ENCODE assay signal across 1 cellular context in the genomic region with DNA sequence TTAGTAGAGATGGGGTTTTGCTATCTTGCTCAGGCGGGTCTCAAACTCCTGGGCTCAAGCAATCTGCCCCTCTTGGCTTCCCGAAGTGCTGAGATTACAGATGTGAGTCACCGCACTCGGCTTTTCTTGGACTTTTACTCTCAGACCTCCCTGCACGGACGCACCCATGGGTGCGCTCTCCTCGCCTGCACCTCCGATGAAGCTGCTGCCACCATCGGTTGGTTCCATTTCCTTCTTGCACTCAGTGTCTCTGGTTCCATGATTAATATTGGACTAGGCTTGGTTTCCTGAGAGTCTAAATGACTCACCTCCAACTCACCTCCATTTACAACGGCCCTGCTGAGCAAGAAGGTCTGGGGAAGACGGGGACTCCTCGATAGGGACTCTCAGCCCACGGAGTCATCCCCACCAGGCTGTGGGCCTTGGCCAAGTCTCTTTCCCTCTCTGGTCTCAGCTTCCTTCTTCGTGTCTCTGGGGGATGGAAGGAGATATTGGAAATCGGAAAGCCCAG.
TF ChIP-seq lines count a peak whose summit lies in the region.

No MANE protein-coding gene starts in this region.

TF ChIP-seq in GM12878, 131 proteins besides CTCF, POLR2A, EP300 and RAD21 (continued from another document):
- TF ChIP-seq, protein P1, sequence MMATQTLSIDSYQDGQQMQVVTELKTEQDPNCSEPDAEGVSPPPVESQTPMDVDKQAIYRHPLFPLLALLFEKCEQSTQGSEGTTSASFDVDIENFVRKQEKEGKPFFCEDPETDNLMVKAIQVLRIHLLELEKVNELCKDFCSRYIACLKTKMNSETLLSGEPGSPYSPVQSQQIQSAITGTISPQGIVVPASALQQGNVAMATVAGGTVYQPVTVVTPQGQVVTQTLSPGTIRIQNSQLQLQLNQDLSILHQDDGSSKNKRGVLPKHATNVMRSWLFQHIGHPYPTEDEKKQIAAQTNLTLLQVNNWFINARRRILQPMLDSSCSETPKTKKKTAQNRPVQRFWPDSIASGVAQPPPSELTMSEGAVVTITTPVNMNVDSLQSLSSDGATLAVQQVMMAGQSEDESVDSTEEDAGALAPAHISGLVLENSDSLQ (IDR thresholded peaks at IDR 0.05) = no peak
- TF ChIP-seq E2F8 (IDR thresholded peaks at IDR 0.05; ENCODE audit: low read depth, partially characterized antibody) = no peak
- 0 out of 2 replicates have a peak, but pooled peaks have one; percentile 22 for TF ChIP-seq NBN (IDR thresholded peaks at IDR 0.05)
- TF ChIP-seq RBBP5 (conservative IDR thresholded peaks at IDR 0.05) = no peak
- no peak for TF ChIP-seq CREB1 (IDR thresholded peaks at IDR 0.05; ENCODE audit: low read depth)
- TF ChIP-seq TCF12 (IDR thresholded peaks at IDR 0.05; ENCODE audit: low read depth, low read length) = 0 out of 2 replicates have a peak, but pooled peaks have one; percentile 7
- no peak for TF ChIP-seq STAT3 (IDR thresholded peaks at IDR 0.05; ENCODE audit: low read depth, low read length)
- no peak for TF ChIP-seq GATAD2B (conservative IDR thresholded peaks at IDR 0.05; ENCODE audit: low read depth)
- TF ChIP-seq, protein P2, sequence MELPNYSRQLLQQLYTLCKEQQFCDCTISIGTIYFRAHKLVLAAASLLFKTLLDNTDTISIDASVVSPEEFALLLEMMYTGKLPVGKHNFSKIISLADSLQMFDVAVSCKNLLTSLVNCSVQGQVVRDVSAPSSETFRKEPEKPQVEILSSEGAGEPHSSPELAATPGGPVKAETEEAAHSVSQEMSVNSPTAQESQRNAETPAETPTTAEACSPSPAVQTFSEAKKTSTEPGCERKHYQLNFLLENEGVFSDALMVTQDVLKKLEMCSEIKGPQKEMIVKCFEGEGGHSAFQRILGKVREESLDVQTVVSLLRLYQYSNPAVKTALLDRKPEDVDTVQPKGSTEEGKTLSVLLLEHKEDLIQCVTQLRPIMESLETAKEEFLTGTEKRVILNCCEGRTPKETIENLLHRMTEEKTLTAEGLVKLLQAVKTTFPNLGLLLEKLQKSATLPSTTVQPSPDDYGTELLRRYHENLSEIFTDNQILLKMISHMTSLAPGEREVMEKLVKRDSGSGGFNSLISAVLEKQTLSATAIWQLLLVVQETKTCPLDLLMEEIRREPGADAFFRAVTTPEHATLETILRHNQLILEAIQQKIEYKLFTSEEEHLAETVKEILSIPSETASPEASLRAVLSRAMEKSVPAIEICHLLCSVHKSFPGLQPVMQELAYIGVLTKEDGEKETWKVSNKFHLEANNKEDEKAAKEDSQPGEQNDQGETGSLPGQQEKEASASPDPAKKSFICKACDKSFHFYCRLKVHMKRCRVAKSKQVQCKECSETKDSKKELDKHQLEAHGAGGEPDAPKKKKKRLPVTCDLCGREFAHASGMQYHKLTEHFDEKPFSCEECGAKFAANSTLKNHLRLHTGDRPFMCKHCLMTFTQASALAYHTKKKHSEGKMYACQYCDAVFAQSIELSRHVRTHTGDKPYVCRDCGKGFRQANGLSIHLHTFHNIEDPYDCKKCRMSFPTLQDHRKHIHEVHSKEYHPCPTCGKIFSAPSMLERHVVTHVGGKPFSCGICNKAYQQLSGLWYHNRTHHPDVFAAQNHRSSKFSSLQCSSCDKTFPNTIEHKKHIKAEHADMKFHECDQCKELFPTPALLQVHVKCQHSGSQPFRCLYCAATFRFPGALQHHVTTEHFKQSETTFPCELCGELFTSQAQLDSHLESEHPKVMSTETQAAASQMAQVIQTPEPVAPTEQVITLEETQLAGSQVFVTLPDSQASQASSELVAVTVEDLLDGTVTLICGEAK (IDR thresholded peaks at IDR 0.05; ENCODE audit: borderline replicate concordance) = no peak
- TF ChIP-seq MTA2 (IDR thresholded peaks at IDR 0.05; ENCODE audit: low read depth) = no peak
- TF ChIP-seq FOS (IDR thresholded peaks at IDR 0.05; ENCODE audit: borderline replicate concordance, extremely low read depth, insufficient read length) = no peak
- TF ChIP-seq GABPA (IDR thresholded peaks at IDR 0.05; ENCODE audit: low read depth) = no peak
- peak; percentile 77 for TF ChIP-seq BCL11A (IDR thresholded peaks at IDR 0.05; ENCODE audit: low read depth, low read length)
- TF ChIP-seq, protein P3, sequence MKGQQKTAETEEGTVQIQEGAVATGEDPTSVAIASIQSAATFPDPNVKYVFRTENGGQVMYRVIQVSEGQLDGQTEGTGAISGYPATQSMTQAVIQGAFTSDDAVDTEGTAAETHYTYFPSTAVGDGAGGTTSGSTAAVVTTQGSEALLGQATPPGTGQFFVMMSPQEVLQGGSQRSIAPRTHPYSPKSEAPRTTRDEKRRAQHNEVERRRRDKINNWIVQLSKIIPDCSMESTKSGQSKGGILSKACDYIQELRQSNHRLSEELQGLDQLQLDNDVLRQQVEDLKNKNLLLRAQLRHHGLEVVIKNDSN (IDR thresholded peaks at IDR 0.05; ENCODE audit: borderline replicate concordance, extremely low read length, insufficient read depth, low read depth, low read length) = no peak
- TF ChIP-seq TCF7 (IDR thresholded peaks at IDR 0.05; ENCODE audit: borderline replicate concordance) = no peak
- no peak for TF ChIP-seq PML (IDR thresholded peaks at IDR 0.05; ENCODE audit: low read length)
- no peak for TF ChIP-seq RCOR1 (conservative IDR thresholded peaks at IDR 0.05; ENCODE audit: low read depth, low read length)
- TF ChIP-seq, protein P4, sequence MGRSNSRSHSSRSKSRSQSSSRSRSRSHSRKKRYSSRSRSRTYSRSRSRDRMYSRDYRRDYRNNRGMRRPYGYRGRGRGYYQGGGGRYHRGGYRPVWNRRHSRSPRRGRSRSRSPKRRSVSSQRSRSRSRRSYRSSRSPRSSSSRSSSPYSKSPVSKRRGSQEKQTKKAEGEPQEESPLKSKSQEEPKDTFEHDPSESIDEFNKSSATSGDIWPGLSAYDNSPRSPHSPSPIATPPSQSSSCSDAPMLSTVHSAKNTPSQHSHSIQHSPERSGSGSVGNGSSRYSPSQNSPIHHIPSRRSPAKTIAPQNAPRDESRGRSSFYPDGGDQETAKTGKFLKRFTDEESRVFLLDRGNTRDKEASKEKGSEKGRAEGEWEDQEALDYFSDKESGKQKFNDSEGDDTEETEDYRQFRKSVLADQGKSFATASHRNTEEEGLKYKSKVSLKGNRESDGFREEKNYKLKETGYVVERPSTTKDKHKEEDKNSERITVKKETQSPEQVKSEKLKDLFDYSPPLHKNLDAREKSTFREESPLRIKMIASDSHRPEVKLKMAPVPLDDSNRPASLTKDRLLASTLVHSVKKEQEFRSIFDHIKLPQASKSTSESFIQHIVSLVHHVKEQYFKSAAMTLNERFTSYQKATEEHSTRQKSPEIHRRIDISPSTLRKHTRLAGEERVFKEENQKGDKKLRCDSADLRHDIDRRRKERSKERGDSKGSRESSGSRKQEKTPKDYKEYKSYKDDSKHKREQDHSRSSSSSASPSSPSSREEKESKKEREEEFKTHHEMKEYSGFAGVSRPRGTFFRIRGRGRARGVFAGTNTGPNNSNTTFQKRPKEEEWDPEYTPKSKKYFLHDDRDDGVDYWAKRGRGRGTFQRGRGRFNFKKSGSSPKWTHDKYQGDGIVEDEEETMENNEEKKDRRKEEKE (IDR thresholded peaks at IDR 0.05) = no peak
- no peak for TF ChIP-seq SMAD1 (IDR thresholded peaks at IDR 0.05; ENCODE audit: low read depth, partially characterized antibody)
- no peak for TF ChIP-seq YBX1 (IDR thresholded peaks at IDR 0.05)
- TF ChIP-seq YY1 (IDR thresholded peaks at IDR 0.05; ENCODE audit: low read depth, low read length) = peak; percentile 59
- no peak for TF ChIP-seq POLR2AphosphoS2 (IDR thresholded peaks at IDR 0.05; ENCODE audit: low read depth, low read length)
- TF ChIP-seq DPF2 (IDR thresholded peaks at IDR 0.05) = no peak
- TF ChIP-seq, protein P5, sequence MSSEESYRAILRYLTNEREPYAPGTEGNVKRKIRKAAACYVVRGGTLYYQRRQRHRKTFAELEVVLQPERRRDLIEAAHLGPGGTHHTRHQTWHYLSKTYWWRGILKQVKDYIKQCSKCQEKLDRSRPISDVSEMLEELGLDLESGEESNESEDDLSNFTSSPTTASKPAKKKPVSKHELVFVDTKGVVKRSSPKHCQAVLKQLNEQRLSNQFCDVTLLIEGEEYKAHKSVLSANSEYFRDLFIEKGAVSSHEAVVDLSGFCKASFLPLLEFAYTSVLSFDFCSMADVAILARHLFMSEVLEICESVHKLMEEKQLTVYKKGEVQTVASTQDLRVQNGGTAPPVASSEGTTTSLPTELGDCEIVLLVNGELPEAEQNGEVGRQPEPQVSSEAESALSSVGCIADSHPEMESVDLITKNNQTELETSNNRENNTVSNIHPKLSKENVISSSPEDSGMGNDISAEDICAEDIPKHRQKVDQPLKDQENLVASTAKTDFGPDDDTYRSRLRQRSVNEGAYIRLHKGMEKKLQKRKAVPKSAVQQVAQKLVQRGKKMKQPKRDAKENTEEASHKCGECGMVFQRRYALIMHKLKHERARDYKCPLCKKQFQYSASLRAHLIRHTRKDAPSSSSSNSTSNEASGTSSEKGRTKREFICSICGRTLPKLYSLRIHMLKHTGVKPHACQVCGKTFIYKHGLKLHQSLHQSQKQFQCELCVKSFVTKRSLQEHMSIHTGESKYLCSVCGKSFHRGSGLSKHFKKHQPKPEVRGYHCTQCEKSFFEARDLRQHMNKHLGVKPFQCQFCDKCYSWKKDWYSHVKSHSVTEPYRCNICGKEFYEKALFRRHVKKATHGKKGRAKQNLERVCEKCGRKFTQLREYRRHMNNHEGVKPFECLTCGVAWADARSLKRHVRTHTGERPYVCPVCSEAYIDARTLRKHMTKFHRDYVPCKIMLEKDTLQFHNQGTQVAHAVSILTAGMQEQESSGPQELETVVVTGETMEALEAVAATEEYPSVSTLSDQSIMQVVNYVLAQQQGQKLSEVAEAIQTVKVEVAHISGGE (CRISPR knock-in tag; IDR thresholded peaks at IDR 0.05) = no peak
- TF ChIP-seq NFXL1 (IDR thresholded peaks at IDR 0.05; ENCODE audit: borderline replicate concordance) = no peak; the same call in 1 of the 2 replicates
- TF ChIP-seq SREBF1 (IDR thresholded peaks at IDR 0.05; ENCODE audit: low read length) = no peak
- TF ChIP-seq NR2C1 (IDR thresholded peaks at IDR 0.05) = no peak
TF ChIP-seq in GM12878: peak in this region for 21.
